2 cellular contexts compared by ENCODE assay signal in genomic region chr4:9454284-9454683, GRCh38. TPM values are rescaled to one million over a fixed set of nuclear protein-coding genes. Genes with fewer than 3 reads are reported as not detected.
"Had no signal": no experiment of that assay in that cellular context is flagged by ENCODE, and none has a peak within 500 bp of the region (broad histone marks: within the 10 kb centered on the region; RNA-seq: fewer than 3 reads in every experiment).

No MANE protein-coding gene starts in this region.

RNA-seq across cellular contexts. Expression of gene DEFB131A, which starts 10.1 kb away (rescaled TPM):
- total RNA-seq: G401, GM12878 had no signal
- polyA plus RNA-seq: GM12878 had no signal
